30 cellular contexts compared by ENCODE assay signal in genomic region chr3:43046583-43046982, GRCh38.
"Had no signal": no experiment of that assay in that cellular context is flagged by ENCODE, and none has a peak within 500 bp of the region (broad histone marks: within the 10 kb centered on the region; RNA-seq: fewer than 3 reads in every experiment).

No MANE protein-coding gene starts in this region.

- DNase-seq: heart right ventricle; kidney; left colon; left lung; lower lobe of right lung; mesendoderm; naive B cell; natural killer cell; nephron progenitor cell; occipital lobe; ovary; right cardiac atrium; stimulated activated CD4-positive, alpha-beta T cell treated with anti-CD3 and anti-CD28 coated beads, Interleukin-12 subunit alpha, Interleukin-12 subunit beta, amount 100 ng/mL, for 4 hours; stimulated activated CD4-positive, alpha-beta T cell treated with anti-CD3 and anti-CD28 coated beads, Interleukin-15, amount 100 ng/mL, for 24 hours; stimulated activated CD4-positive, alpha-beta T cell treated with anti-CD3 and anti-CD28 coated beads, Interleukin-2, amount 100 ng/mL, for 24 hours; stimulated activated CD4-positive, alpha-beta T cell treated with anti-CD3 and anti-CD28 coated beads, Interleukin-4, amount 100 ng/mL, for 1 hour; stimulated activated naive B cell treated with anti-CD40 and anti-IgM and Interleukin-4, amounts not matched to agents 10 μg/mL and 1 μg/mL and 100 μg/mL, for 72 hours; stimulated activated naive CD8-positive, alpha-beta T cell treated with anti-CD3 and anti-CD28 coated beads, Interleukin-15, Interleukin-2, amounts not matched to agents 100 U/mL and 50 U/mL, for 24 hours; stomach; testis; thyroid gland; transverse colon; upper lobe of right lung had no signal

- H3K4me3 ChIP-seq: heart right ventricle, hepatocyte, left lung, lower lobe of right lung, neural progenitor cell, ovary, skin epidermis, stomach, testis, thyroid gland, transverse colon, upper lobe of right lung had no signal

- H3K9me3 ChIP-seq: ovary, testis, thyroid gland had no signal

- H3K27ac Mint-ChIP-seq: mesothelial cell of epicardium; naive B cell; natural killer cell; nephron progenitor cell; neural progenitor cell; progenitor cell of endocrine pancreas; stimulated activated naive B cell treated with anti-CD40 and anti-IgM and Interleukin-4, amounts not matched to agents 10 μg/mL and 1 μg/mL and 100 μg/mL, for 72 hours had no signal

- H3K36me3 Mint-ChIP-seq: neural progenitor cell had no signal

- H3K4me3 Mint-ChIP-seq: mesothelial cell of epicardium; naive B cell; natural killer cell; nephron progenitor cell; neural progenitor cell; stimulated activated naive B cell treated with anti-CD40 and anti-IgM and Interleukin-4, amounts not matched to agents 10 μg/mL and 1 μg/mL and 100 μg/mL, for 72 hours had no signal

- H3K27me3 Mint-ChIP-seq: progenitor cell of endocrine pancreas had no signal

- H3K27ac ChIP-seq: heart right ventricle, hepatocyte, left lung, lower lobe of right lung, neural progenitor cell, neutrophil, ovary, skin epidermis, stomach, testis, thyroid gland, transverse colon, upper lobe of right lung had no signal

- H3K4me1 Mint-ChIP-seq: mesothelial cell of epicardium, naive B cell, natural killer cell, nephron progenitor cell, neural progenitor cell had no signal

- ATAC-seq: heart right ventricle; left colon; left lung; lower lobe of right lung; natural killer cell; right cardiac atrium; sciatic nerve; stimulated activated naive B cell treated with anti-CD40 and anti-IgM and Interleukin-4, amounts not matched to agents 10 μg/mL and 1 μg/mL and 100 μg/mL, for 72 hours; stimulated activated naive CD8-positive, alpha-beta T cell treated with anti-CD3 and anti-CD28 coated beads, Interleukin-15, Interleukin-2, amounts not matched to agents 100 U/mL and 50 U/mL, for 24 hours; upper lobe of right lung had no signal
